9 cellular contexts compared by ENCODE assay signal in genomic region chr12:6821271-6821673, GRCh38. TPM values are rescaled to one million over a fixed set of nuclear protein-coding genes. Genes with fewer than 3 reads are reported as not detected.
A peak's percentile ranks its signal among the peaks of the same experiment; 100 is the strongest.
DNase-seq lines count a peak whose midpoint lies in the region; ATAC-seq and TF ChIP-seq lines count a peak whose summit lies in the region.
"Had no signal": no experiment of that assay in that cellular context is flagged by ENCODE, and none has a peak within 500 bp of the region (broad histone marks: within the 10 kb centered on the region; RNA-seq: fewer than 3 reads in every experiment).

No MANE protein-coding gene starts in this region.

- H3K36me3 ChIP-seq in HUES64 (ENCODE audit: insufficient read depth, low read length) (no peaks in the 10 kb centered on the region), SJCRH30 (no peaks in the 10 kb centered on the region), subcutaneous abdominal adipose tissue (ENCODE audit: control insufficient read depth in 5 of 5, insufficient read depth in 5 of 5, low read length in 5 of 5) (peaks cover 0 to 21% (median 7%) of the 10 kb centered on the region in 5 donors)

- CTCF ChIA-PET in CD4-positive, alpha-beta T cell (lab: Charles Lee) = interaction anchor here (0.8 to 1.0 kb wide), 2 partner anchors 14 to 68 kb away, joined by 3 to 4 read pairs; partner anchors contain the start of gene MLF2

- H3K4me1 ChIP-seq in HUES64 (ENCODE audit: insufficient read depth, low read length) = peaks cover 44% of the 10 kb centered on the region
- peaks cover 13% of the 10 kb centered on the region for H3K4me1 ChIP-seq in SJCRH30
- H3K4me1 ChIP-seq in subcutaneous abdominal adipose tissue (ENCODE audit: control insufficient read depth in 5 of 5, insufficient read depth in 5 of 5, low read length in 5 of 5) = peaks cover 0 to 20% (median 15%) of the 10 kb centered on the region in 5 donors

- H3K9ac ChIP-seq in HUES64 (ENCODE audit: low read depth, low read length) = peak overlapping the region; percentile 18
- no peak overlapping the region for H3K9ac ChIP-seq in subcutaneous abdominal adipose tissue (ENCODE audit: low read length in 5 of 5)
- H3K9ac ChIP-seq: KMS-11 had no signal

- no peaks in the 10 kb centered on the region for H3K9me3 ChIP-seq in CD4-positive, alpha-beta T cell (ENCODE audit: control insufficient read depth, low read length)
- H3K9me3 ChIP-seq in HUES64 (ENCODE audit: insufficient read depth, low read depth, low read length) (no peaks in the 10 kb centered on the region), SJCRH30 (replicated peaks) (no peaks in the 10 kb centered on the region), subcutaneous abdominal adipose tissue (ENCODE audit: control insufficient read depth in 5 of 5, low read length in 5 of 5) (no peaks in the 10 kb centered on the region)

- no peaks in the 10 kb centered on the region for H3K9me3 Mint-ChIP-seq in CD4-positive, alpha-beta T cell
- no peaks in the 10 kb centered on the region for H3K9me3 Mint-ChIP-seq in dendritic cell treated with granulocyte-macrophage colony-stimulating factor and Interleukin-4, amounts not matched to agents 40 ng/mL and 50 ng/mL, for 4 days

- H3K27ac Mint-ChIP-seq in CD4-positive, alpha-beta T cell = peak overlapping the region; percentile 69
- peak overlapping the region; percentile 78 for H3K27ac Mint-ChIP-seq in dendritic cell treated with granulocyte-macrophage colony-stimulating factor and Interleukin-4, amounts not matched to agents 40 ng/mL and 50 ng/mL, for 4 days

- H3K27me3 Mint-ChIP-seq in CD4-positive, alpha-beta T cell = peaks cover 26% of the 10 kb centered on the region
- H3K27me3 Mint-ChIP-seq in dendritic cell treated with granulocyte-macrophage colony-stimulating factor and Interleukin-4, amounts not matched to agents 40 ng/mL and 50 ng/mL, for 4 days = peaks cover 17% of the 10 kb centered on the region

- peak overlapping the region; percentile 66 for H3K4me3 ChIP-seq in HUES64 (ENCODE audit: low read length)
- peak overlapping the region; percentile 44 for H3K4me3 ChIP-seq in SJCRH30
- peak overlapping the region; percentile 10 for H3K4me3 ChIP-seq in lower leg skin (ENCODE audit: low read depth, poor library complexity, severe bottlenecking)
- peak overlapping the region in 3 of 5 donors; percentile 29 to 54 (median 47) for H3K4me3 ChIP-seq in subcutaneous abdominal adipose tissue (ENCODE audit: low read depth in 1 of 5, low read length in 5 of 5)

- peak overlapping the region; percentile 63 for H3K4me3 Mint-ChIP-seq in CD4-positive, alpha-beta T cell
- peak overlapping the region; percentile 80 for H3K4me3 Mint-ChIP-seq in dendritic cell treated with granulocyte-macrophage colony-stimulating factor and Interleukin-4, amounts not matched to agents 40 ng/mL and 50 ng/mL, for 4 days

- no peak overlapping the region for H3K27ac ChIP-seq in CD4-positive, alpha-beta T cell (ENCODE audit: low read depth, low read length)
- H3K27ac ChIP-seq in HUES64 (ENCODE audit: low read depth, low read length) = no peak overlapping the region
- no peak overlapping the region for H3K27ac ChIP-seq in SJCRH30
- H3K27ac ChIP-seq in subcutaneous abdominal adipose tissue (ENCODE audit: low read depth, low read length) = no peak overlapping the region
- H3K27ac ChIP-seq: KMS-11 had no signal

- POLR2A ChIA-PET in CD4-positive, alpha-beta T cell (lab: Charles Lee) = interaction anchor here (0.6 to 2.4 kb wide), 9 partner anchors 7 to 132 kb away, joined by 3 to 18 read pairs (median 7); partner anchors contain the start of genes C12orf57, CD4, CDCA3 and COPS7A

- intact Hi-C loops in CD4-positive, alpha-beta T cell (cut with DNase I, micrococcal nuclease) = no loop called here
- intact Hi-C loops in dendritic cell treated with granulocyte-macrophage colony-stimulating factor and Interleukin-4, amounts not matched to agents 40 ng/mL and 50 ng/mL, for 4 days (cut with micrococcal nuclease) = loop anchor here (5.0 kb wide), 1 partner anchor 34 kb away; the partner anchor contains the start of gene CD4
- intact Hi-C loops in lower leg skin (cut with DNase I; ENCODE audit: low total_unique reads) = no loop called here

- peaks cover 5% of the 10 kb centered on the region for H3K27me3 ChIP-seq in CD4-positive, alpha-beta T cell (ENCODE audit: control insufficient read depth, insufficient read depth, low read length)
- H3K27me3 ChIP-seq in HUES64 (ENCODE audit: insufficient read depth, low read length) = peaks cover 35% of the 10 kb centered on the region
- H3K27me3 ChIP-seq in SJCRH30 = peaks cover 14% of the 10 kb centered on the region
- peaks cover 23 to 46% (median 31%) of the 10 kb centered on the region in 5 donors for H3K27me3 ChIP-seq in subcutaneous abdominal adipose tissue (ENCODE audit: control insufficient read depth in 5 of 5, insufficient read depth in 4 of 5, low read length in 5 of 5)

- ATAC-seq in CD4-positive, alpha-beta T cell (ENCODE audit: poor library complexity) = peak; percentile 55
- ATAC-seq in HG02610 (IDR thresholded peaks at IDR 0.05; ENCODE audit: unreplicated experiment) = no peak
- ATAC-seq in HG02588 (IDR thresholded peaks at IDR 0.05; ENCODE audit: unreplicated experiment) = no peak

- H3K4me1 Mint-ChIP-seq in CD4-positive, alpha-beta T cell (ENCODE audit: low read depth) = peaks cover 16% of the 10 kb centered on the region
- H3K4me1 Mint-ChIP-seq in dendritic cell treated with granulocyte-macrophage colony-stimulating factor and Interleukin-4, amounts not matched to agents 40 ng/mL and 50 ng/mL, for 4 days (ENCODE audit: low read depth) = peaks cover 63% of the 10 kb centered on the region

- TF ChIP-seq POLR2A in lower leg skin (IDR thresholded peaks at IDR 0.05) = no peak

- peaks cover 47% of the 10 kb centered on the region for H3K36me3 Mint-ChIP-seq in CD4-positive, alpha-beta T cell (ENCODE audit: low read depth)
- H3K36me3 Mint-ChIP-seq in dendritic cell treated with granulocyte-macrophage colony-stimulating factor and Interleukin-4, amounts not matched to agents 40 ng/mL and 50 ng/mL, for 4 days (ENCODE audit: low read depth) = peaks cover 61% of the 10 kb centered on the region

- WGBS in HUES64 = 0% methylated on average over 10 of the region's 13 CpGs
- WGBS in lower leg skin, 2 donors = 4 to 9% methylated on average over 7 to 13 of the region's 13 CpGs

- peak in 4 of 10 experiments; percentile 13 to 19 (median 18) for DNase-seq in CD4-positive, alpha-beta T cell
- peak; percentile 70 to 79 for DNase-seq in SJCRH30
- peak; percentile 66 to 93 for DNase-seq in lower leg skin (ENCODE audit: low spot score in 2 of 2)

- TF ChIP-seq CTCF in CD4-positive, alpha-beta T cell (IDR thresholded peaks at IDR 0.05) = no peak
- no peak for TF ChIP-seq CTCF in lower leg skin (IDR thresholded peaks at IDR 0.05)

RNA-seq across cellular contexts. Expression of gene GPR162, which starts 0.3 kb away (rescaled TPM):
- total RNA-seq in CD4-positive, alpha-beta T cell = not detected
- 5.8 TPM for polyA plus RNA-seq in HUES64 (2013, experiment 1 of 2)
- polyA plus RNA-seq in HUES64 (2013, experiment 2 of 2) = 9.2 TPM
- 2.2 and 3.5 TPM in 2 replicates for total RNA-seq in SJCRH30 (2014; rRNA removed; shearing (Covaris generic))
- 1 to 10 TPM in 2 of 4 donors, under 1 TPM in 1, not detected in 1; 0.65 to 1.4 (median 1.3) TPM for total RNA-seq in lower leg skin

RNA-seq across cellular contexts. Expression of gene P3H3, which starts 6.9 kb away (rescaled TPM):
- total RNA-seq in CD4-positive, alpha-beta T cell = 1 to 10 TPM; 2.5 to 4.1 TPM
- polyA plus RNA-seq in HUES64 (2013, experiment 1 of 2) = 23.3 TPM
- 24.5 TPM for polyA plus RNA-seq in HUES64 (2013, experiment 2 of 2)
- 13.7 and 19.3 TPM in 2 replicates for total RNA-seq in SJCRH30 (2014; rRNA removed; shearing (Covaris generic))
- 10 to 100 TPM in 2 of 4 donors, 1 to 10 TPM in 2; 8.8 to 18.2 (median 11.8) TPM for total RNA-seq in lower leg skin

RNA-seq across cellular contexts. Expression of gene GNB3, which starts 19.5 kb away (rescaled TPM):
- total RNA-seq in CD4-positive, alpha-beta T cell = under 1 TPM; 0.75 to 0.85 TPM
- polyA plus RNA-seq in HUES64 (2013, experiment 1 of 2) = 6.4 TPM
- 4.9 TPM for polyA plus RNA-seq in HUES64 (2013, experiment 2 of 2)
- total RNA-seq in SJCRH30 (2014; rRNA removed; shearing (Covaris generic)) = 2.2 and 3.2 TPM in 2 replicates
- 1 to 10 TPM in 1 of 4 donors, under 1 TPM in 2, not detected in 1; 0.17 to 1.2 (median 0.52) TPM for total RNA-seq in lower leg skin

RNA-seq across cellular contexts. Expression of gene CDCA3, which starts 29.8 kb away (rescaled TPM):
- under 1 TPM; 0.80 to 0.89 TPM for total RNA-seq in CD4-positive, alpha-beta T cell
- polyA plus RNA-seq in HUES64 (2013, experiment 1 of 2) = 47.6 TPM
- 50.7 TPM for polyA plus RNA-seq in HUES64 (2013, experiment 2 of 2)
- 96.8 and 104 TPM in 2 replicates for total RNA-seq in SJCRH30 (2014; rRNA removed; shearing (Covaris generic))
- 1 to 10 TPM; 2.0 to 7.1 (median 2.9) TPM for total RNA-seq in lower leg skin

RNA-seq across cellular contexts. Expression of gene USP5, which starts 30.7 kb away (rescaled TPM):
- total RNA-seq in CD4-positive, alpha-beta T cell = 10 to 100 TPM; 31.8 to 33.4 TPM
- polyA plus RNA-seq in HUES64 (2013, experiment 1 of 2) = 69.7 TPM
- polyA plus RNA-seq in HUES64 (2013, experiment 2 of 2) = 67.6 TPM
- 76.7 and 78.0 TPM in 2 replicates for total RNA-seq in SJCRH30 (2014; rRNA removed; shearing (Covaris generic))
- total RNA-seq in lower leg skin = 10 to 100 TPM; 61.9 to 79.3 (median 72.5) TPM

Comparison
In these comparisons a context has a peak if more than half of its experiments do, and no peak if none do; other contexts are left out.
1. H3K4me3 ChIP-seq: peak in every context shown above with its lines; median percentile 66 in HUES64; 47 in subcutaneous abdominal adipose tissue; 44 in SJCRH30; 10 in lower leg skin.